Comparison of ENCODE assay signal across 26 cellular contexts in genomic region chr4:188779586-188779985, GRCh38.
DNase-seq lines count a peak whose midpoint lies in the region; ATAC-seq and TF ChIP-seq lines count a peak whose summit lies in the region.
"Had no signal": no experiment of that assay in that cellular context is flagged by ENCODE, and none has a peak within 500 bp of the region (broad histone marks: within the 10 kb centered on the region; RNA-seq: fewer than 3 reads in every experiment).

No MANE protein-coding gene starts in this region.

- no peak for TF ChIP-seq EP300 in esophagus muscularis mucosa (IDR thresholded peaks at IDR 0.05)

- no peak overlapping the region for H3K9ac ChIP-seq in IMR-90 (ENCODE audit: low read depth, low read length)
- H3K9ac ChIP-seq: neural progenitor cell had no signal

- no peak overlapping the region for H3K4me2 ChIP-seq in IMR-90 (ENCODE audit: low read depth, low read length)
- H3K4me2 ChIP-seq: A549, neural progenitor cell had no signal

- H4K91ac ChIP-seq in IMR-90 (ENCODE audit: insufficient read depth, low read depth, low read length) = no peak overlapping the region

- no peak for TF ChIP-seq RAD21 in IMR-90 (IDR thresholded peaks at IDR 0.05; ENCODE audit: low read length)

- CTCF ChIA-PET in IMR-90 (lab: Yijun Ruan, JAX) = interaction anchor here (0.9 kb wide), 1 partner anchor 21 kb away, joined by 3 read pairs; no protein-coding TSS in a partner anchor

- no peak overlapping the region for H2AK5ac ChIP-seq in IMR-90 (ENCODE audit: low read depth, low read length)

- WGBS in IMR-90 (ENCODE audit: extremely low coverage in 2 of 2, insufficient read length in 1 of 2), 2 experiments = no CpG with 5 or more reads among the region's 3 CpGs
- WGBS in esophagus muscularis mucosa = 60% methylated on average over 3 of the region's 3 CpGs

- H2AK9ac ChIP-seq in IMR-90 (replicated peaks; ENCODE audit: low read depth, low read length, poor library complexity) = no peak overlapping the region

- DNase-seq in AG08395 (ENCODE audit: low spot score) (peak; percentile 10), IMR-90 (peak; percentile 71), astrocyte of the hippocampus (ENCODE audit: low read depth, low spot score) (peak; percentile 23), glomerular visceral epithelial cell (ENCODE audit: extremely low spot score) (peak; percentile 34), esophagus muscularis mucosa (ENCODE audit: extremely low spot score) (no peak), NOMO-1 (lab: John Stamatoyannopoulos, UW; ENCODE audit: unreplicated experiment in 2 of 2) (no peak), NCI-H128 (lab: John Stamatoyannopoulos, UW; ENCODE audit: unreplicated experiment) (no peak), upper lobe of right lung (no peak)
- DNase-seq: activated CD4-positive, alpha-beta T cell treated with anti-CD3 and anti-CD28 coated beads for 1 hour; activated CD8-positive, alpha-beta T cell treated with anti-CD3 and anti-CD28 coated beads for 36 hours; activated effector memory CD4-positive, alpha-beta T cell treated with Interleukin-2 at 50 U/mL for 16 hours; activated naive CD8-positive, alpha-beta T cell treated with anti-CD3 and anti-CD28 coated beads, Interleukin-2, amount 10 ng/mL, durations not matched to agents 7 days and 5 days; colonic mucosa; DMS53; GF-D8; glutamatergic neuron; NCI-H1092 treated with DMSO at 0.1 percent for 48 hours; NCI-H2081 treated with DMSO at 0.1 percent for 48 hours; NCI-H510A treated with DMSO at 0.1 percent for 48 hours; stimulated activated CD4-positive, alpha-beta T cell treated with anti-CD3 and anti-CD28 coated beads, Interleukin-1b, Interleukin-23, amount 100 ng/mL, for 48 hours; substantia nigra; T-helper 1 cell had no signal

- H3K9me3 ChIP-seq in IMR-90 (ENCODE audit: control insufficient read depth, insufficient read depth, low read length) (no peaks in the 10 kb centered on the region), esophagus muscularis mucosa (no peaks in the 10 kb centered on the region), upper lobe of right lung (no peaks in the 10 kb centered on the region)
- H3K9me3 ChIP-seq: A549, colonic mucosa, SJCRH30 had no signal

- H3K27ac ChIP-seq in IMR-90 (ENCODE audit: insufficient read depth, low read length) (no peak overlapping the region), esophagus muscularis mucosa (replicated peaks in 1 of 4) (no peak overlapping the region), upper lobe of right lung (no peak overlapping the region)
- H3K27ac ChIP-seq: A549, colonic mucosa, neural progenitor cell, SJCRH30, skin epidermis had no signal

- H4K5ac ChIP-seq in IMR-90 (ENCODE audit: low read depth, low read length) = no peak overlapping the region

- POLR2A ChIA-PET in IMR-90 (lab: Charles Lee; ENCODE audit: unreplicated experiment) = no interaction called here

- no peak overlapping the region for H2BK20ac ChIP-seq in IMR-90 (ENCODE audit: low read depth, low read length)

- TF ChIP-seq POLR2A in IMR-90 (IDR thresholded peaks at IDR 0.05; ENCODE audit: low read depth, low read length) (no peak), esophagus muscularis mucosa (IDR thresholded peaks at IDR 0.05; ENCODE audit: low read depth) (no peak)

- H3K4me3 ChIP-seq in IMR-90 (ENCODE audit: insufficient read depth, low read depth, low read length) = no peak overlapping the region
- no peak overlapping the region for H3K4me3 ChIP-seq in esophagus muscularis mucosa
- no peak overlapping the region for H3K4me3 ChIP-seq in upper lobe of right lung
- H3K4me3 ChIP-seq: A549, colonic mucosa, neural progenitor cell, SJCRH30, skin epidermis had no signal

- H3K4ac ChIP-seq in IMR-90 (ENCODE audit: low read depth, low read length) = no peak overlapping the region

- H4K8ac ChIP-seq in IMR-90 (ENCODE audit: low read depth in 2 of 2, low read length in 2 of 2) = no peak overlapping the region

- no peak overlapping the region for H2BK5ac ChIP-seq in IMR-90 (ENCODE audit: low read depth, low read length, poor library complexity, severe bottlenecking)

- H3K18ac ChIP-seq in IMR-90 (ENCODE audit: low read depth, low read length) = no peak overlapping the region

- peak overlapping the region; percentile 67 for H2AFZ ChIP-seq in IMR-90 (replicated peaks; ENCODE audit: low read length, poor library complexity)
- H2AFZ ChIP-seq: neural progenitor cell had no signal

- dilution Hi-C loops in IMR-90 (cut with HindIII; ENCODE audit: low sequenced_read_pairs, unreplicated experiment) = no loop called here

- peak; percentile 94 for ATAC-seq in IMR-90 (ENCODE audit: low read depth)
- ATAC-seq in upper lobe of right lung = no peak
- ATAC-seq: A549; activated CD8-positive, alpha-beta T cell treated with anti-CD3 and anti-CD28 coated beads for 36 hours had no signal

- in situ Hi-C loops in IMR-90 (cut with MboI; ENCODE audit: low sequenced_read_pairs) = no loop called here

- H3K79me1 ChIP-seq in IMR-90 (ENCODE audit: low read depth in 1 of 2, low read length in 2 of 2) = no peaks in the 10 kb centered on the region

- no TSS peak for BruUV-seq in IMR-90 (replicated peaks; lab: Mats Ljungman, UMichigan)

- no peak for TF ChIP-seq CTCF in IMR-90 (conservative IDR thresholded peaks at IDR 0.05; ENCODE audit: low read depth, low read length)
- TF ChIP-seq CTCF in esophagus muscularis mucosa (IDR thresholded peaks at IDR 0.05) = no peak
- TF ChIP-seq CTCF in upper lobe of right lung (IDR thresholded peaks at IDR 0.05) = no peak

- H3K9me1 ChIP-seq in IMR-90 (ENCODE audit: insufficient read depth, low read length) = peaks cover 5% of the 10 kb centered on the region; the same call in 1 of the 2 replicates

- H3K14ac ChIP-seq in IMR-90 (replicated peaks; ENCODE audit: low read depth, low read length) = no peak overlapping the region

- H3K4me1 ChIP-seq in IMR-90 (ENCODE audit: control insufficient read depth, insufficient read depth, low read length) = peaks cover 5% of the 10 kb centered on the region; the same call in 1 of the 2 replicates
- H3K4me1 ChIP-seq in esophagus muscularis mucosa = no peaks in the 10 kb centered on the region
- H3K4me1 ChIP-seq in upper lobe of right lung = no peaks in the 10 kb centered on the region
- H3K4me1 ChIP-seq: A549, colonic mucosa, neural progenitor cell, SJCRH30 had no signal

- H3K36me3 ChIP-seq in IMR-90 (ENCODE audit: control insufficient read depth, insufficient read depth, low read length) (no peaks in the 10 kb centered on the region), esophagus muscularis mucosa (no peaks in the 10 kb centered on the region), upper lobe of right lung (no peaks in the 10 kb centered on the region)
- H3K36me3 ChIP-seq: colonic mucosa, neural progenitor cell, SJCRH30 had no signal

- intact Hi-C loops in IMR-90 (cut with micrococcal nuclease) = loop anchor here (10.0 kb wide), 1 partner anchor 425 kb away; no protein-coding TSS in a partner anchor
- intact Hi-C loops in esophagus muscularis mucosa (cut with DNase I) = no loop called here
- intact Hi-C loops in upper lobe of right lung (cut with DNase I) = no loop called here

- H3K23ac ChIP-seq in IMR-90 (ENCODE audit: low read depth, low read length) = no peak overlapping the region

- H4K20me1 ChIP-seq in IMR-90 (ENCODE audit: insufficient read depth, low read length) = no peaks in the 10 kb centered on the region

- no peaks in the 10 kb centered on the region for H3K27me3 ChIP-seq in IMR-90 (ENCODE audit: control insufficient read depth, insufficient read depth, low read length)
- H3K27me3 ChIP-seq in esophagus muscularis mucosa = no peaks in the 10 kb centered on the region
- H3K27me3 ChIP-seq in upper lobe of right lung = no peaks in the 10 kb centered on the region
- H3K27me3 ChIP-seq: colonic mucosa, neural progenitor cell, SJCRH30 had no signal

- no peak overlapping the region for H2BK120ac ChIP-seq in IMR-90 (ENCODE audit: low read depth, low read length)

- no peak overlapping the region for H2BK15ac ChIP-seq in IMR-90 (ENCODE audit: low read depth, low read length)

- H3K56ac ChIP-seq in IMR-90 (ENCODE audit: extremely low read depth, insufficient read depth, low read length) = no peak overlapping the region

TF ChIP-seq in IMR-90, 13 proteins besides CTCF, POLR2A, EP300 and RAD21:
- no peak for TF ChIP-seq RFX5 (IDR thresholded peaks at IDR 0.05; ENCODE audit: low read depth, low read length)
- TF ChIP-seq, protein P1, sequence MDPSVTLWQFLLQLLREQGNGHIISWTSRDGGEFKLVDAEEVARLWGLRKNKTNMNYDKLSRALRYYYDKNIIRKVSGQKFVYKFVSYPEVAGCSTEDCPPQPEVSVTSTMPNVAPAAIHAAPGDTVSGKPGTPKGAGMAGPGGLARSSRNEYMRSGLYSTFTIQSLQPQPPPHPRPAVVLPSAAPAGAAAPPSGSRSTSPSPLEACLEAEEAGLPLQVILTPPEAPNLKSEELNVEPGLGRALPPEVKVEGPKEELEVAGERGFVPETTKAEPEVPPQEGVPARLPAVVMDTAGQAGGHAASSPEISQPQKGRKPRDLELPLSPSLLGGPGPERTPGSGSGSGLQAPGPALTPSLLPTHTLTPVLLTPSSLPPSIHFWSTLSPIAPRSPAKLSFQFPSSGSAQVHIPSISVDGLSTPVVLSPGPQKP (IDR thresholded peaks at IDR 0.05; ENCODE audit: borderline replicate concordance, low read depth, low read length) = no peak
- no peak for TF ChIP-seq SMC3 (IDR thresholded peaks at IDR 0.05; ENCODE audit: low read depth, low read length)
- TF ChIP-seq, protein P2, sequence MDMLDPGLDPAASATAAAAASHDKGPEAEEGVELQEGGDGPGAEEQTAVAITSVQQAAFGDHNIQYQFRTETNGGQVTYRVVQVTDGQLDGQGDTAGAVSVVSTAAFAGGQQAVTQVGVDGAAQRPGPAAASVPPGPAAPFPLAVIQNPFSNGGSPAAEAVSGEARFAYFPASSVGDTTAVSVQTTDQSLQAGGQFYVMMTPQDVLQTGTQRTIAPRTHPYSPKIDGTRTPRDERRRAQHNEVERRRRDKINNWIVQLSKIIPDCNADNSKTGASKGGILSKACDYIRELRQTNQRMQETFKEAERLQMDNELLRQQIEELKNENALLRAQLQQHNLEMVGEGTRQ (IDR thresholded peaks at IDR 0.05; ENCODE audit: low read depth, low read length) = no peak
- TF ChIP-seq CHD1 (IDR thresholded peaks at IDR 0.05; ENCODE audit: low read depth, low read length) = no peak
- TF ChIP-seq NFE2L2 (IDR thresholded peaks at IDR 0.05; ENCODE audit: low read depth, low read length) = no peak
- TF ChIP-seq MAZ (IDR thresholded peaks at IDR 0.05; ENCODE audit: borderline replicate concordance, low read depth, low read length) = no peak
- no peak for TF ChIP-seq MXI1 (IDR thresholded peaks at IDR 0.05; ENCODE audit: borderline replicate concordance, low read depth, low read length)
- TF ChIP-seq CEBPB (IDR thresholded peaks at IDR 0.05; ENCODE audit: low read depth, low read length) = no peak
TF ChIP-seq in IMR-90: peak in this region for 0.

Comparison
In these comparisons a context has a peak if more than half of its experiments do, and no peak if none do; other contexts are left out.
1. DNase-seq: peak in AG08395 (single experiment), IMR-90 (single experiment), astrocyte of the hippocampus (single experiment) and glomerular visceral epithelial cell (single experiment); none in esophagus muscularis mucosa (single experiment), NOMO-1 (0 of 2), NCI-H128 (single experiment) and upper lobe of right lung (single experiment).